Comparison of ENCODE assay signal across 7 cellular contexts in genomic region chr1:10935724-10936123, GRCh38.
"Had no signal": no experiment of that assay in that cellular context is flagged by ENCODE, and none has a peak within 500 bp of the region (broad histone marks: within the 10 kb centered on the region; RNA-seq: fewer than 3 reads in every experiment).

No MANE protein-coding gene starts in this region.

- H3K36me3 ChIP-seq: HAP-1 had no signal

- H3K9me3 ChIP-seq: HAP-1 had no signal

- ATAC-seq: HCT116 had no signal

- H3K4me1 ChIP-seq: HAP-1 had no signal

- H3K27ac Mint-ChIP-seq: GM23338, HFFc6 had no signal

- H2AFZ ChIP-seq: GM23338 had no signal

- H3K9me3 Mint-ChIP-seq: GM23338, HFFc6 had no signal

- H3K4me2 ChIP-seq: GM23338 had no signal

- H3K27ac ChIP-seq: HL-60 had no signal

- DNase-seq: HFFc6, IMR-90, KBM-7 had no signal

- H3K4me3 ChIP-seq: GM23338, HAP-1 had no signal
